2 cellular contexts compared by ENCODE assay signal in the genomic region with DNA sequence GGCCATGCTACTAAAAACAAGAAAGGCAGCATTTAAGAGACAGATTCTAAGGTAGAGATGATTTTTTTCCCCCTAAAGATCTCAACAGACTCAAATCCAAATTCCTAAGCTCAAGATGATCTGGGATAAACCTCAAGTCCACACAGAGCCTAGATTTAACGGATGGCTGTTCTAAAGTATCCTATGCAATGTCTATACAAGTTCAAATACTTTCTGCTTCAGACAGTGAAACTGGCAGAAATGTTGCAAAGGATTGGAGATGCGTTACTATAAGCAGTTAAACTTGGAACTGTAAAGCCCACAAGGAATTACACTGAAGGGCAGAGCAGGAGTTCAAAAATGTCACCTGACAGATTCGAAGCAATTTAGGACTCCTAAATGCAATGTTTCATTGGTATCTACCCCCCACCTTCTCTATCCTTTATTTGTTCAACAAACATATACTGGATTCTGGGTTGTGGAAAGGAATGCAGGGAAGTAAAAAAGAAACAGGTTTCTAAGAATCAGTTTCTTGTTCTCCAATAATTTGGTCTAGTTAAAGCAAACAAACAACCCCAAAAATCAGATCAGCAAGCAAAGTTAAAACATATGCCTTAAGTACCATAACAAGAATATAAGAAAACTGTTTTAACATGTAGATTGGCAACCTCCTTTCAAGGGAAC.
TF ChIP-seq lines count a peak whose summit lies in the region.

No MANE protein-coding gene starts in this region.

TF ChIP-seq in endothelial cell of umbilical vein, 7 proteins besides CTCF, POLR2A, EP300 and RAD21:
- TF ChIP-seq JUN (IDR thresholded peaks at IDR 0.05; ENCODE audit: borderline replicate concordance, insufficient read depth, insufficient read length, low read depth), result no peak
- TF ChIP-seq GATA2 (IDR thresholded peaks at IDR 0.05; ENCODE audit: insufficient read depth, insufficient read length, low read depth, low read length), result no peak

TF ChIP-seq in neural cell, 6 proteins besides CTCF, POLR2A, EP300 and RAD21:
- TF ChIP-seq EZH2 (IDR thresholded peaks at IDR 0.05; ENCODE audit: borderline replicate concordance, insufficient read depth, low read length, poor library complexity, severe bottlenecking), result no peak
- TF ChIP-seq, protein P1, sequence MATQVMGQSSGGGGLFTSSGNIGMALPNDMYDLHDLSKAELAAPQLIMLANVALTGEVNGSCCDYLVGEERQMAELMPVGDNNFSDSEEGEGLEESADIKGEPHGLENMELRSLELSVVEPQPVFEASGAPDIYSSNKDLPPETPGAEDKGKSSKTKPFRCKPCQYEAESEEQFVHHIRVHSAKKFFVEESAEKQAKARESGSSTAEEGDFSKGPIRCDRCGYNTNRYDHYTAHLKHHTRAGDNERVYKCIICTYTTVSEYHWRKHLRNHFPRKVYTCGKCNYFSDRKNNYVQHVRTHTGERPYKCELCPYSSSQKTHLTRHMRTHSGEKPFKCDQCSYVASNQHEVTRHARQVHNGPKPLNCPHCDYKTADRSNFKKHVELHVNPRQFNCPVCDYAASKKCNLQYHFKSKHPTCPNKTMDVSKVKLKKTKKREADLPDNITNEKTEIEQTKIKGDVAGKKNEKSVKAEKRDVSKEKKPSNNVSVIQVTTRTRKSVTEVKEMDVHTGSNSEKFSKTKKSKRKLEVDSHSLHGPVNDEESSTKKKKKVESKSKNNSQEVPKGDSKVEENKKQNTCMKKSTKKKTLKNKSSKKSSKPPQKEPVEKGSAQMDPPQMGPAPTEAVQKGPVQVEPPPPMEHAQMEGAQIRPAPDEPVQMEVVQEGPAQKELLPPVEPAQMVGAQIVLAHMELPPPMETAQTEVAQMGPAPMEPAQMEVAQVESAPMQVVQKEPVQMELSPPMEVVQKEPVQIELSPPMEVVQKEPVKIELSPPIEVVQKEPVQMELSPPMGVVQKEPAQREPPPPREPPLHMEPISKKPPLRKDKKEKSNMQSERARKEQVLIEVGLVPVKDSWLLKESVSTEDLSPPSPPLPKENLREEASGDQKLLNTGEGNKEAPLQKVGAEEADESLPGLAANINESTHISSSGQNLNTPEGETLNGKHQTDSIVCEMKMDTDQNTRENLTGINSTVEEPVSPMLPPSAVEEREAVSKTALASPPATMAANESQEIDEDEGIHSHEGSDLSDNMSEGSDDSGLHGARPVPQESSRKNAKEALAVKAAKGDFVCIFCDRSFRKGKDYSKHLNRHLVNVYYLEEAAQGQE (IDR thresholded peaks at IDR 0.05; ENCODE audit: borderline replicate concordance), result no peak
- TF ChIP-seq SMC3 (conservative IDR thresholded peaks at IDR 0.05; ENCODE audit: poor library complexity), result no peak
- no peak for TF ChIP-seq MXI1 (conservative IDR thresholded peaks at IDR 0.05; ENCODE audit: poor library complexity, severe bottlenecking)
- no peak for TF ChIP-seq TAF1 (IDR thresholded peaks at IDR 0.05; ENCODE audit: low read depth)
- no peak for TF ChIP-seq POLR2AphosphoS5 (IDR thresholded peaks at IDR 0.05)
